7 cellular contexts compared by ENCODE assay signal in the genomic region with DNA sequence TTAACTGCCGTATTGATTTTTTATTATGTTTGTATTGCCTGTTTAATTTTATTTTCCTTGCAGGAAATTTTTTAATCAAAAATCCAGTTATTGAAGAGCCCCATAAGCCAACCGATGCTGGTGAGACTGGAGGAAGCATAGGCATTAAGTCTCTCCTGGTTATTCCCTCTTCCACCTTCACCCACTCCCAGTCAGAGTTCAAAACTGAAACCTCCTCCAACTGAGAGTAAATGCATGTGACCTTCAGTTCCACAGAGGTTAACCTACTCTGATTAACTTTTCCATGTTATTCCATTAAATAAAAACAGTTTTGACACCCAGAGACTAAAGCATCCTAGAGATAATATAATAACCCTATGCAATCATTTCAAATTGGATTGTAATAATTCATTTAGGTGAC.
"Had no signal": no experiment of that assay in that cellular context is flagged by ENCODE, and none has a peak within 500 bp of the region (broad histone marks: within the 10 kb centered on the region; RNA-seq: fewer than 3 reads in every experiment).

No MANE protein-coding gene starts in this region.

- DNase-seq: GDM1, GF-D8 had no signal

- FAIRE-seq: G401.6, GM12878, GM12891, GM18507, GM19239 had no signal

- ATAC-seq: GM12878 had no signal

- H3K4me3 ChIP-seq: GM12878 had no signal
